Comparison of ENCODE assay signal across 1 cellular context in the genomic region with DNA sequence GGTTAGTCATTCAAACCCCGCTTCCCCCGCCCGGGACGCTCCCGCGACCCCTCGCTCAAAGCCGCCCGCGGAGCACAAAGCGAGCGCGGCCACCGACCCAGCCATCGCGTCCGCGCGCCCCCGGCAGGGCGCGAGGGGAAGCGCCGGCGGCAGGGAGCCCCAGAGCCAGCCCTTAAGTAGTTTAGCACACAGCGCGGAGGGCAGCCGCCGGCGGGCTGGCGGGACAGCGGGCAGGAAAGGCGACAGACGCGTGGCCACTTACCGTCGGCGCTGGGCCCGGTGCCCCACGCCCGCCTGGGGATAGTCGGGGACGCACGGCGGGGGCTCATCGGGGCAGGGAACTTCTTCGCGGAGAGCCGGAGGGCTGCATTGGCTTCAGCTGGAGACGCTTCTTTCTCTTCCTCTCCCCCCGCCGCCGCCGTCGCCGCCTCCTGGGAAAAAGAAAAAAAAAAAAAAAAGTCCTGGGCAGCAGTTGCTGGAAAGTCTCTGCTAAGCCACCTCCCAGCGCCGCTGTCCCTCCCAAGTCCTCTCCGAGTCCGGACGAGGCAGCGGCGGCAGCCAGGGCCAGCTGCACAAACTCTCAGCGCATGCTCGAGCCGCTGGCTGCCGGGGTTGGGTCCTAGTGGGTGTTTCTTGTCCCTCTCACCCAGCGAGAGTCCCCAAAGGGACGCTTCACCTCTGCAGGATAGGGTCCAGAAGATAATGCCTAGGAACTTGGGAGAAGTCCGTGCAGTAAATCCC.
TF ChIP-seq lines count a peak whose summit lies in the region.

TSPAN12 (minus strand) TSS at position 587 of the 741 bp plus-strand sequence. CDS start 1,381 bp downstream, outside the sequence.

TF ChIP-seq in WTC11, 78 proteins besides CTCF, POLR2A, EP300 and RAD21 (continued from another document and continues in another):
- TF ChIP-seq ZNF532 (CRISPR knock-in tag; IDR thresholded peaks at IDR 0.05; ENCODE audit: borderline replicate concordance) (no peak), ZSCAN18 (CRISPR knock-in tag; IDR thresholded peaks at IDR 0.05) (no peak), GRHL2 (CRISPR knock-in tag; IDR thresholded peaks at IDR 0.05; ENCODE audit: insufficient replicate concordance, severe bottlenecking) (no peak), NR1H2 (CRISPR knock-in tag; IDR thresholded peaks at IDR 0.05) (no peak), CREM (CRISPR knock-in tag; IDR thresholded peaks at IDR 0.05) (no peak), ZNF416 (CRISPR knock-in tag; IDR thresholded peaks at IDR 0.05) (no peak), FOXP1 (CRISPR knock-in tag; IDR thresholded peaks at IDR 0.05; ENCODE audit: borderline replicate concordance) (0 out of 2 replicates have a peak, but pooled peaks have one; percentile 51), ZBTB21 (CRISPR knock-in tag; IDR thresholded peaks at IDR 0.05; ENCODE audit: borderline replicate concordance) (no peak), ESRRA (CRISPR knock-in tag; IDR thresholded peaks at IDR 0.05; ENCODE audit: borderline replicate concordance) (peak; percentile 64; the same call in 1 of the 2 replicates), NFYB (CRISPR knock-in tag; conservative IDR thresholded peaks at IDR 0.05; ENCODE audit: low read depth) (no peak), CDX4 (CRISPR knock-in tag; IDR thresholded peaks at IDR 0.05; ENCODE audit: borderline replicate concordance) (no peak), ZNF317 (CRISPR knock-in tag; IDR thresholded peaks at IDR 0.05; ENCODE audit: borderline replicate concordance, low read depth) (no peak), GABPB1 (CRISPR knock-in tag; IDR thresholded peaks at IDR 0.05) (no peak), ZNF423 (CRISPR knock-in tag; IDR thresholded peaks at IDR 0.05) (no peak), MXD4 (CRISPR knock-in tag; IDR thresholded peaks at IDR 0.05; ENCODE audit: borderline replicate concordance) (no peak), KAT7 (CRISPR knock-in tag; IDR thresholded peaks at IDR 0.05; ENCODE audit: borderline replicate concordance) (0 out of 2 replicates have a peak, but pooled peaks have one; percentile 63), ZMAT4 (CRISPR knock-in tag; IDR thresholded peaks at IDR 0.05) (no peak), HMGA2 (CRISPR knock-in tag; IDR thresholded peaks at IDR 0.05) (no peak), CREB1 (CRISPR knock-in tag; IDR thresholded peaks at IDR 0.05) (no peak), STAT6 (CRISPR knock-in tag; conservative IDR thresholded peaks at IDR 0.05; ENCODE audit: low read depth) (no peak), SP1 (CRISPR knock-in tag; conservative IDR thresholded peaks at IDR 0.05) (0 out of 2 replicates have a peak, but pooled peaks have one; percentile 36), MYBL2 (CRISPR knock-in tag; IDR thresholded peaks at IDR 0.05) (no peak; the same call in 1 of the 2 replicates), OVOL2 (CRISPR knock-in tag; IDR thresholded peaks at IDR 0.05; ENCODE audit: borderline replicate concordance) (no peak), PRRX2 (CRISPR knock-in tag; IDR thresholded peaks at IDR 0.05) (no peak), CBFB (CRISPR knock-in tag; IDR thresholded peaks at IDR 0.05; ENCODE audit: low read depth) (no peak), ELF4 (CRISPR knock-in tag; IDR thresholded peaks at IDR 0.05; ENCODE audit: low read depth) (no peak), SMAD4 (CRISPR knock-in tag; IDR thresholded peaks at IDR 0.05) (no peak), ZNF671 (CRISPR knock-in tag; IDR thresholded peaks at IDR 0.05) (no peak), FOXJ3 (CRISPR knock-in tag; IDR thresholded peaks at IDR 0.05; ENCODE audit: borderline replicate concordance) (no peak), EMX1 (CRISPR knock-in tag; IDR thresholded peaks at IDR 0.05) (no peak)
- TF ChIP-seq, protein P1, sequence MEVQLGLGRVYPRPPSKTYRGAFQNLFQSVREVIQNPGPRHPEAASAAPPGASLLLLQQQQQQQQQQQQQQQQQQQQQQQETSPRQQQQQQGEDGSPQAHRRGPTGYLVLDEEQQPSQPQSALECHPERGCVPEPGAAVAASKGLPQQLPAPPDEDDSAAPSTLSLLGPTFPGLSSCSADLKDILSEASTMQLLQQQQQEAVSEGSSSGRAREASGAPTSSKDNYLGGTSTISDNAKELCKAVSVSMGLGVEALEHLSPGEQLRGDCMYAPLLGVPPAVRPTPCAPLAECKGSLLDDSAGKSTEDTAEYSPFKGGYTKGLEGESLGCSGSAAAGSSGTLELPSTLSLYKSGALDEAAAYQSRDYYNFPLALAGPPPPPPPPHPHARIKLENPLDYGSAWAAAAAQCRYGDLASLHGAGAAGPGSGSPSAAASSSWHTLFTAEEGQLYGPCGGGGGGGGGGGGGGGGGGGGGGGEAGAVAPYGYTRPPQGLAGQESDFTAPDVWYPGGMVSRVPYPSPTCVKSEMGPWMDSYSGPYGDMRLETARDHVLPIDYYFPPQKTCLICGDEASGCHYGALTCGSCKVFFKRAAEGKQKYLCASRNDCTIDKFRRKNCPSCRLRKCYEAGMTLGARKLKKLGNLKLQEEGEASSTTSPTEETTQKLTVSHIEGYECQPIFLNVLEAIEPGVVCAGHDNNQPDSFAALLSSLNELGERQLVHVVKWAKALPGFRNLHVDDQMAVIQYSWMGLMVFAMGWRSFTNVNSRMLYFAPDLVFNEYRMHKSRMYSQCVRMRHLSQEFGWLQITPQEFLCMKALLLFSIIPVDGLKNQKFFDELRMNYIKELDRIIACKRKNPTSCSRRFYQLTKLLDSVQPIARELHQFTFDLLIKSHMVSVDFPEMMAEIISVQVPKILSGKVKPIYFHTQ (CRISPR knock-in tag; IDR thresholded peaks at IDR 0.05) = no peak
- TF ChIP-seq, protein P2, sequence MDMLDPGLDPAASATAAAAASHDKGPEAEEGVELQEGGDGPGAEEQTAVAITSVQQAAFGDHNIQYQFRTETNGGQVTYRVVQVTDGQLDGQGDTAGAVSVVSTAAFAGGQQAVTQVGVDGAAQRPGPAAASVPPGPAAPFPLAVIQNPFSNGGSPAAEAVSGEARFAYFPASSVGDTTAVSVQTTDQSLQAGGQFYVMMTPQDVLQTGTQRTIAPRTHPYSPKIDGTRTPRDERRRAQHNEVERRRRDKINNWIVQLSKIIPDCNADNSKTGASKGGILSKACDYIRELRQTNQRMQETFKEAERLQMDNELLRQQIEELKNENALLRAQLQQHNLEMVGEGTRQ (CRISPR knock-in tag; IDR thresholded peaks at IDR 0.05) = no peak
- TF ChIP-seq, protein P3, sequence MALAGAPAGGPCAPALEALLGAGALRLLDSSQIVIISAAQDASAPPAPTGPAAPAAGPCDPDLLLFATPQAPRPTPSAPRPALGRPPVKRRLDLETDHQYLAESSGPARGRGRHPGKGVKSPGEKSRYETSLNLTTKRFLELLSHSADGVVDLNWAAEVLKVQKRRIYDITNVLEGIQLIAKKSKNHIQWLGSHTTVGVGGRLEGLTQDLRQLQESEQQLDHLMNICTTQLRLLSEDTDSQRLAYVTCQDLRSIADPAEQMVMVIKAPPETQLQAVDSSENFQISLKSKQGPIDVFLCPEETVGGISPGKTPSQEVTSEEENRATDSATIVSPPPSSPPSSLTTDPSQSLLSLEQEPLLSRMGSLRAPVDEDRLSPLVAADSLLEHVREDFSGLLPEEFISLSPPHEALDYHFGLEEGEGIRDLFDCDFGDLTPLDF (CRISPR knock-in tag; IDR thresholded peaks at IDR 0.05) = no peak
- TF ChIP-seq, protein P4, sequence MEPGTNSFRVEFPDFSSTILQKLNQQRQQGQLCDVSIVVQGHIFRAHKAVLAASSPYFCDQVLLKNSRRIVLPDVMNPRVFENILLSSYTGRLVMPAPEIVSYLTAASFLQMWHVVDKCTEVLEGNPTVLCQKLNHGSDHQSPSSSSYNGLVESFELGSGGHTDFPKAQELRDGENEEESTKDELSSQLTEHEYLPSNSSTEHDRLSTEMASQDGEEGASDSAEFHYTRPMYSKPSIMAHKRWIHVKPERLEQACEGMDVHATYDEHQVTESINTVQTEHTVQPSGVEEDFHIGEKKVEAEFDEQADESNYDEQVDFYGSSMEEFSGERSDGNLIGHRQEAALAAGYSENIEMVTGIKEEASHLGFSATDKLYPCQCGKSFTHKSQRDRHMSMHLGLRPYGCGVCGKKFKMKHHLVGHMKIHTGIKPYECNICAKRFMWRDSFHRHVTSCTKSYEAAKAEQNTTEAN (CRISPR knock-in tag; IDR thresholded peaks at IDR 0.05) = no peak
- TF ChIP-seq, protein P5, sequence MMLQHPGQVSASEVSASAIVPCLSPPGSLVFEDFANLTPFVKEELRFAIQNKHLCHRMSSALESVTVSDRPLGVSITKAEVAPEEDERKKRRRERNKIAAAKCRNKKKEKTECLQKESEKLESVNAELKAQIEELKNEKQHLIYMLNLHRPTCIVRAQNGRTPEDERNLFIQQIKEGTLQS (CRISPR knock-in tag; conservative IDR thresholded peaks at IDR 0.05) = no peak
- TF ChIP-seq, protein P6, sequence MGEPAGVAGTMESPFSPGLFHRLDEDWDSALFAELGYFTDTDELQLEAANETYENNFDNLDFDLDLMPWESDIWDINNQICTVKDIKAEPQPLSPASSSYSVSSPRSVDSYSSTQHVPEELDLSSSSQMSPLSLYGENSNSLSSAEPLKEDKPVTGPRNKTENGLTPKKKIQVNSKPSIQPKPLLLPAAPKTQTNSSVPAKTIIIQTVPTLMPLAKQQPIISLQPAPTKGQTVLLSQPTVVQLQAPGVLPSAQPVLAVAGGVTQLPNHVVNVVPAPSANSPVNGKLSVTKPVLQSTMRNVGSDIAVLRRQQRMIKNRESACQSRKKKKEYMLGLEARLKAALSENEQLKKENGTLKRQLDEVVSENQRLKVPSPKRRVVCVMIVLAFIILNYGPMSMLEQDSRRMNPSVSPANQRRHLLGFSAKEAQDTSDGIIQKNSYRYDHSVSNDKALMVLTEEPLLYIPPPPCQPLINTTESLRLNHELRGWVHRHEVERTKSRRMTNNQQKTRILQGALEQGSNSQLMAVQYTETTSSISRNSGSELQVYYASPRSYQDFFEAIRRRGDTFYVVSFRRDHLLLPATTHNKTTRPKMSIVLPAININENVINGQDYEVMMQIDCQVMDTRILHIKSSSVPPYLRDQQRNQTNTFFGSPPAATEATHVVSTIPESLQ (CRISPR knock-in tag; IDR thresholded peaks at IDR 0.05) = no peak
